In genomic region chr15:75200765-75201608, GRCh38 we compare ENCODE assay signal across 8 cellular contexts. TPM values are rescaled to one million over a fixed set of nuclear protein-coding genes. Genes with fewer than 3 reads are reported as not detected.
A peak's percentile ranks its signal among the peaks of the same experiment; 100 is the strongest.
DNase-seq lines count a peak whose midpoint lies in the region; ATAC-seq, FAIRE-seq and TF ChIP-seq lines count a peak whose summit lies in the region.

No MANE protein-coding gene starts in this region.

- WGBS in upper lobe of left lung, 2 donors, result 4 to 14% methylated on average over 15 to 19 of the region's 21 CpGs

- H3K4me3 ChIP-seq in endothelial cell of umbilical vein (replicated peaks in 1 of 3; ENCODE audit: insufficient read depth in 1 of 3, low read depth in 1 of 3, low read length in 3 of 3), result peak overlapping the region in 2 of 3 experiments; percentile 20 to 98
- peak overlapping the region; percentile 82 to 95 (median 88) for H3K4me3 ChIP-seq in upper lobe of left lung

- no peaks in the 10 kb centered on the region for H3K27me3 Mint-ChIP-seq in natural killer cell (ENCODE audit: low read depth in 2 of 2)

- peak; percentile 85 for DNase-seq in ELF-1 (ENCODE audit: low read depth, low spot score)
- DNase-seq in Kasumi-1 (lab: John Stamatoyannopoulos, UW), result peak; percentile 48 to 56
- peak; percentile 32 for DNase-seq in activated CD4-positive, alpha-beta T cell treated with anti-CD3 and anti-CD28 coated beads, Interleukin-2, amount 50 U/mL, for 1 hour
- peak; percentile 66 for DNase-seq in endothelial cell of umbilical vein (ENCODE audit: low read depth, low spot score)
- no peak for DNase-seq in natural killer cell
- peak in 1 of 2 donors; percentile 86 for DNase-seq in upper lobe of left lung
- DNase-seq in 8988T, result no peak

- TF ChIP-seq CTCF in endothelial cell of umbilical vein (IDR thresholded peaks at IDR 0.05; ENCODE audit: extremely low read depth in 1 of 2, insufficient read depth in 1 of 2, low read depth in 1 of 2, low read length in 2 of 2), result no peak
- no peak for TF ChIP-seq CTCF in natural killer cell (IDR thresholded peaks at IDR 0.05)
- TF ChIP-seq CTCF in upper lobe of left lung (IDR thresholded peaks at IDR 0.05), result no peak

- TF ChIP-seq EP300 in upper lobe of left lung (IDR thresholded peaks at IDR 0.05), result no peak

- peak overlapping the region; percentile 65 for H2AFZ ChIP-seq in endothelial cell of umbilical vein (ENCODE audit: low read depth, low read length)

- H3K9me1 ChIP-seq in endothelial cell of umbilical vein (replicated peaks; ENCODE audit: control insufficient read depth, extremely low read depth, insufficient read depth, low read length), result no peaks in the 10 kb centered on the region

- peak overlapping the region; percentile 25 for H3K9ac ChIP-seq in endothelial cell of umbilical vein (replicated peaks; ENCODE audit: extremely low read depth, insufficient read depth, low read length)

- H3K27ac ChIP-seq in endothelial cell of umbilical vein (ENCODE audit: insufficient read depth, low read depth, low read length) (no peak overlapping the region), upper lobe of left lung (peak overlapping the region; percentile 97 to 99 (median 98))

- intact Hi-C loops in endothelial cell of umbilical vein (cut with micrococcal nuclease) (loop anchor here (1.0 to 10.0 kb wide), 2 partner anchors 96 to 426 kb away; no protein-coding TSS in a partner anchor), natural killer cell (cut with micrococcal nuclease) (loop anchor here (10.0 kb wide), 3 partner anchors 356 to 566 kb away; partner anchors contain the start of genes CSK and ULK3)

- H3K9me3 ChIP-seq in endothelial cell of umbilical vein (replicated peaks; ENCODE audit: control insufficient read depth, insufficient read depth, low read length), result no peaks in the 10 kb centered on the region
- no peaks in the 10 kb centered on the region for H3K9me3 ChIP-seq in upper lobe of left lung

- dilution Hi-C loops in endothelial cell of umbilical vein (cut with MboI; ENCODE audit: extremely low pct_ligation_motif_present, low sequenced_read_pairs), result no loop called here

- peak overlapping the region; percentile 93 for H3K4me3 Mint-ChIP-seq in natural killer cell

- H3K36me3 ChIP-seq in endothelial cell of umbilical vein (ENCODE audit: control insufficient read depth in 2 of 2, extremely low read depth in 1 of 2, insufficient read depth in 2 of 2, low read length in 2 of 2), result peaks cover 0 to 4% of the 10 kb centered on the region in 2 experiments
- peaks cover 0 to 4% (median under 1%) of the 10 kb centered on the region in 4 donors for H3K36me3 ChIP-seq in upper lobe of left lung

- H3K4me1 Mint-ChIP-seq in natural killer cell, result peaks cover 46 to 69% of the 10 kb centered on the region in 2 donors

- H3K4me2 ChIP-seq in endothelial cell of umbilical vein (ENCODE audit: insufficient read depth, low read length), result peak overlapping the region; percentile 42

- CTCF ChIA-PET in endothelial cell of umbilical vein (lab: Charles Lee), result interaction anchor here (0.7 to 3.8 kb wide), 25 partner anchors 10 to 206 kb away, joined by 3 to 122 read pairs (median 5); partner anchors contain the start of genes PPCDC and SCAMP5

- no peaks in the 10 kb centered on the region for H3K9me3 Mint-ChIP-seq in natural killer cell

- peaks cover 4% of the 10 kb centered on the region for H4K20me1 ChIP-seq in endothelial cell of umbilical vein (replicated peaks; ENCODE audit: control insufficient read depth, extremely low read depth, insufficient read depth, low read length)

- no peak for TF ChIP-seq POLR2A in endothelial cell of umbilical vein (IDR thresholded peaks at IDR 0.05; ENCODE audit: low read depth, low read length)
- TF ChIP-seq POLR2A in upper lobe of left lung (IDR thresholded peaks at IDR 0.05), result no peak

- no peak for ATAC-seq in natural killer cell
- peak; percentile 6 to 36 for ATAC-seq in upper lobe of left lung (ENCODE audit: low FRiP score in 2 of 2)
- no peak for ATAC-seq in GM19035 (IDR thresholded peaks at IDR 0.05; ENCODE audit: unreplicated experiment)

- H3K4me1 ChIP-seq in endothelial cell of umbilical vein (ENCODE audit: control insufficient read depth, extremely low read depth, insufficient read depth, low read length) (peaks cover 27% of the 10 kb centered on the region), upper lobe of left lung (peaks cover 34 to 57% (median 39%) of the 10 kb centered on the region in 4 donors)

- POLR2A ChIA-PET in endothelial cell of umbilical vein (lab: Charles Lee), result interaction anchor here (0.5 to 1.8 kb wide), 10 partner anchors 26 to 563 kb away, joined by 3 to 20 read pairs (median 4); partner anchors contain the start of gene PPCDC

- peak overlapping the region; percentile 88 to 93 for H3K27ac Mint-ChIP-seq in natural killer cell

- BruUV-seq in endothelial cell of umbilical vein (replicated peaks; lab: Mats Ljungman, UMichigan), result no TSS peak

- peak; percentile 80 for FAIRE-seq in endothelial cell of umbilical vein (lab: Jason Lieb, UNC)

- H3K79me2 ChIP-seq in endothelial cell of umbilical vein (ENCODE audit: control insufficient read depth, insufficient read depth, low read length), result peaks cover 43% of the 10 kb centered on the region

- no peaks in the 10 kb centered on the region for H3K36me3 Mint-ChIP-seq in natural killer cell

- H3K27me3 ChIP-seq in endothelial cell of umbilical vein (ENCODE audit: control insufficient read depth in 2 of 2, insufficient read depth in 2 of 2, low read length in 2 of 2) (no peaks in the 10 kb centered on the region), upper lobe of left lung (no peaks in the 10 kb centered on the region)

TF ChIP-seq in endothelial cell of umbilical vein, 7 proteins besides CTCF, POLR2A, EP300 and RAD21:
- TF ChIP-seq POLR2AphosphoS5 (IDR thresholded peaks at IDR 0.05; ENCODE audit: insufficient read depth, low read depth, low read length) (no peak), EZH2 (IDR thresholded peaks at IDR 0.05; ENCODE audit: borderline replicate concordance, low read depth, low read length, severe bottlenecking) (no peak)

RNA-seq across cellular contexts. Expression of gene C15orf39, which starts 0.7 kb away (rescaled TPM):
- total RNA-seq in endothelial cell of umbilical vein (33.6 and 36.1 TPM in 2 replicates), natural killer cell (10 to 100 TPM; 63.5 to 89.2 (median 70.1) TPM), upper lobe of left lung (10 to 100 TPM; 25.4 to 44.6 (median 37.5) TPM)
- 13.9 and 14.8 TPM in 2 replicates for polyA plus RNA-seq in endothelial cell of umbilical vein
- polyA plus RNA-seq in endothelial cell of umbilical vein (2011; cell fraction: cytosol; rRNA removed), result 11.0 and 11.6 TPM in 2 replicates
- 25.7 and 27.0 TPM in 2 replicates for polyA plus RNA-seq in endothelial cell of umbilical vein (2011; cell fraction: nucleus; rRNA removed)
- 16.2 and 16.7 TPM in 2 replicates for polyA plus RNA-seq in endothelial cell of umbilical vein (2012)
- 16.5 and 23.2 TPM in 2 replicates for polyA minus RNA-seq in endothelial cell of umbilical vein
- 19.4 TPM for polyA minus RNA-seq in endothelial cell of umbilical vein (2011; cell fraction: cytosol; rRNA and poly(A)+ RNA removed)
- 43.2 and 47.6 TPM in 2 replicates for polyA minus RNA-seq in endothelial cell of umbilical vein (2011; cell fraction: nucleus; rRNA and poly(A)+ RNA removed)

RNA-seq across cellular contexts. Expression of gene GOLGA6C, which starts 57.1 kb away (rescaled TPM):
- total RNA-seq in endothelial cell of umbilical vein, result not detected in 2 replicates
- not detected in 2 replicates for polyA plus RNA-seq in endothelial cell of umbilical vein
- not detected in 2 replicates for polyA plus RNA-seq in endothelial cell of umbilical vein (2011; cell fraction: cytosol; rRNA removed)
- polyA plus RNA-seq in endothelial cell of umbilical vein (2011; cell fraction: nucleus; rRNA removed), result not detected in 2 replicates
- polyA plus RNA-seq in endothelial cell of umbilical vein (2012), result not detected in 2 replicates
- polyA minus RNA-seq in endothelial cell of umbilical vein, result not detected in 2 replicates
- not detected for polyA minus RNA-seq in endothelial cell of umbilical vein (2011; cell fraction: cytosol; rRNA and poly(A)+ RNA removed)
- not detected in 2 replicates for polyA minus RNA-seq in endothelial cell of umbilical vein (2011; cell fraction: nucleus; rRNA and poly(A)+ RNA removed)
- not detected for total RNA-seq in natural killer cell
- total RNA-seq in upper lobe of left lung, result not detected

Comparison
In these comparisons a context has a peak if more than half of its experiments do, and no peak if none do; other contexts are left out.
1. DNase-seq: peak in ELF-1 (single experiment), Kasumi-1 (2 of 2), activated CD4-positive, alpha-beta T cell treated with anti-CD3 and anti-CD28 coated beads, Interleukin-2, amount 50 U/mL, for 1 hour (single experiment) and endothelial cell of umbilical vein (single experiment); none in natural killer cell (single experiment) and 8988T (single experiment).
2. ATAC-seq: peak in upper lobe of left lung (2 of 2); none in natural killer cell (0 of 3) and GM19035 (single experiment).